ENCODE assay signal across 1 cellular context in genomic region chr9:137511126-137511525, GRCh38. TPM values are rescaled to one million over a fixed set of nuclear protein-coding genes. Genes with fewer than 3 reads are reported as not detected.
"Had no signal": no experiment of that assay in that cellular context is flagged by ENCODE, and none has a peak within 500 bp of the region (broad histone marks: within the 10 kb centered on the region; RNA-seq: fewer than 3 reads in every experiment).

No MANE protein-coding gene starts in this region.

RNA-seq across cellular contexts. Expression of gene PNPLA7, which starts 39.1 kb away (rescaled TPM):
- total RNA-seq: H4 had no signal
